18 cellular contexts compared by ENCODE assay signal in genomic region chr2:239758325-239758877, GRCh38.
DNase-seq lines count a peak whose midpoint lies in the region; ATAC-seq, FAIRE-seq and TF ChIP-seq lines count a peak whose summit lies in the region.
"Had no signal": no experiment of that assay in that cellular context is flagged by ENCODE, and none has a peak within 500 bp of the region (broad histone marks: within the 10 kb centered on the region; RNA-seq: fewer than 3 reads in every experiment).

No MANE protein-coding gene starts in this region.

- H3K4me1 ChIP-seq in A549, result peaks cover 22% of the 10 kb centered on the region
- no peaks in the 10 kb centered on the region for H3K4me1 ChIP-seq in HepG2 (ENCODE audit: insufficient read depth, low read length)

- H3K4me3 ChIP-seq in A549 (peak overlapping the region; percentile 17; the same call in 2 of the 3 replicates), brain microvascular endothelial cell (ENCODE audit: low read depth, low read length) (no peak overlapping the region), HepG2 (replicated peaks in 1 of 3; ENCODE audit: insufficient read depth in 1 of 3, low read depth in 2 of 3, low read length in 3 of 3) (no peak overlapping the region)
- H3K4me3 ChIP-seq: coronary artery, suprapubic skin had no signal

- no peaks in the 10 kb centered on the region for H3K36me3 Mint-ChIP-seq in activated CD4-positive, alpha-beta memory T cell treated with anti-CD3 and anti-CD28 coated beads for 36 hours
- H3K36me3 Mint-ChIP-seq: activated naive CD8-positive, alpha-beta T cell treated with anti-CD3 and anti-CD28 coated beads, Interleukin-2, amount 10 ng/mL, durations not matched to agents 7 days and 5 days; memory B cell had no signal

- TF ChIP-seq EP300 in A549 (IDR thresholded peaks at IDR 0.05), result peak; percentile 44 to 62; a peak in 2 of 5 replicates
- TF ChIP-seq EP300 in HepG2 (IDR thresholded peaks at IDR 0.05; ENCODE audit: low read depth in 2 of 2, low read length in 2 of 2), result no peak
- TF ChIP-seq EP300 in HepG2 (CRISPR knock-in tag; IDR thresholded peaks at IDR 0.05; ENCODE audit: borderline replicate concordance), result no peak

- intact Hi-C loops in HepG2 (cut with micrococcal nuclease; ENCODE audit: unreplicated experiment), result no loop called here
- intact Hi-C loops in activated CD4-positive, alpha-beta memory T cell treated with anti-CD3 and anti-CD28 coated beads for 36 hours (cut with micrococcal nuclease), result no loop called here

- H2AFZ ChIP-seq in HepG2 (ENCODE audit: low read length), result no peak overlapping the region

- H3K4me2 ChIP-seq in A549 (peak overlapping the region; percentile 81), HepG2 (ENCODE audit: low read depth, low read length) (no peak overlapping the region)

- H3K27ac Mint-ChIP-seq in activated CD4-positive, alpha-beta memory T cell treated with anti-CD3 and anti-CD28 coated beads for 36 hours, result no peak overlapping the region
- H3K27ac Mint-ChIP-seq: activated naive CD8-positive, alpha-beta T cell treated with anti-CD3 and anti-CD28 coated beads, Interleukin-2, amount 10 ng/mL, durations not matched to agents 7 days and 5 days; memory B cell; T-helper 17 cell had no signal

- FAIRE-seq in A549 (lab: Jason Lieb, UNC) (no peak), HTR-8/SVneo (lab: Jason Lieb, UNC) (no peak), HepG2 (lab: Jason Lieb, UNC) (no peak)

- WGBS in A549 (ENCODE audit: missing lambda C conversion rate), result 3% methylated on average over 16 of the region's 16 CpGs
- WGBS in HepG2 (ENCODE audit: low lambda C conversion rate), result 23% methylated on average over 16 of the region's 16 CpGs

- H3K27ac ChIP-seq in A549 (peak overlapping the region; percentile 72 to 78), brain microvascular endothelial cell (no peak overlapping the region), HepG2 (ENCODE audit: extremely low read length, insufficient read depth, low read length) (no peak overlapping the region)
- H3K27ac ChIP-seq: suprapubic skin had no signal

- TF ChIP-seq CTCF in A549 (IDR thresholded peaks at IDR 0.05) (no peak), brain microvascular endothelial cell (IDR thresholded peaks at IDR 0.05; ENCODE audit: low read depth, low read length, missing control alignments) (no peak), HepG2 (CRISPR knock-in tag; IDR thresholded peaks at IDR 0.05) (no peak)

- H3K27me3 Mint-ChIP-seq in activated CD4-positive, alpha-beta memory T cell treated with anti-CD3 and anti-CD28 coated beads for 36 hours, result no peaks in the 10 kb centered on the region
- H3K27me3 Mint-ChIP-seq: T-helper 17 cell had no signal

- H3K9ac ChIP-seq in HepG2 (ENCODE audit: insufficient read depth, low read depth, low read length), result no peak overlapping the region

- H3K79me2 ChIP-seq in HepG2 (ENCODE audit: insufficient read depth, low read length), result no peaks in the 10 kb centered on the region

- TF ChIP-seq RAD21 in A549 (conservative IDR thresholded peaks at IDR 0.05 in 1 of 2, IDR thresholded peaks at IDR 0.05 in 1 of 2) (peak in 1 of 2 experiments; percentile 24; a peak in 2 of 5 replicates), HepG2 (CRISPR knock-in tag; IDR thresholded peaks at IDR 0.05) (no peak)

- no peaks in the 10 kb centered on the region for H4K20me1 ChIP-seq in HepG2 (ENCODE audit: insufficient read depth, low read length)

- CTCF ChIA-PET in A549 (lab: Yijun Ruan, JAX), result interaction anchor here (1.0 kb wide), 1 partner anchor 233 kb away, joined by 3 read pairs; no protein-coding TSS in a partner anchor
- CTCF ChIA-PET in HepG2 (lab: Yijun Ruan, JAX; ENCODE audit: low intra/inter-chr PET ratio, low total read pairs), result no interaction called here
- CTCF ChIA-PET in activated CD4-positive, alpha-beta memory T cell treated with anti-CD3 and anti-CD28 coated beads for 36 hours (lab: Charles Lee), result no interaction called here

- no peak for TF ChIP-seq POLR2A in A549 (IDR thresholded peaks at IDR 0.05; ENCODE audit: low read length)
- TF ChIP-seq POLR2A in HepG2 (IDR thresholded peaks at IDR 0.05; ENCODE audit: insufficient read depth in 1 of 2, low read depth in 2 of 2, low read length in 2 of 2), result no peak

- peaks cover 5% of the 10 kb centered on the region for H3K9me3 Mint-ChIP-seq in activated CD4-positive, alpha-beta memory T cell treated with anti-CD3 and anti-CD28 coated beads for 36 hours
- H3K9me3 Mint-ChIP-seq: activated naive CD8-positive, alpha-beta T cell treated with anti-CD3 and anti-CD28 coated beads, Interleukin-2, amount 10 ng/mL, durations not matched to agents 7 days and 5 days had no signal

- in situ Hi-C loops in brain microvascular endothelial cell (cut with HindIII; ENCODE audit: low pct_ligation_motif_present, low sequenced_read_pairs), result no loop called here
- in situ Hi-C loops in HepG2 (cut with HindIII; ENCODE audit: extremely low pct_ligation_motif_present, low pct_unique_long_range_greater_than_20kb), result no loop called here

- H3K27me3 ChIP-seq in brain microvascular endothelial cell (replicated peaks) (no peaks in the 10 kb centered on the region), HepG2 (ENCODE audit: control insufficient read depth in 1 of 2, insufficient read depth in 2 of 2, low read length in 2 of 2) (peaks cover 12 to 68% of the 10 kb centered on the region in 2 experiments; a peak in 4 of 5 replicates)

- no peak overlapping the region for H3K4me3 Mint-ChIP-seq in activated CD4-positive, alpha-beta memory T cell treated with anti-CD3 and anti-CD28 coated beads for 36 hours
- H3K4me3 Mint-ChIP-seq: activated naive CD8-positive, alpha-beta T cell treated with anti-CD3 and anti-CD28 coated beads, Interleukin-2, amount 10 ng/mL, durations not matched to agents 7 days and 5 days; memory B cell had no signal

- H3K36me3 ChIP-seq in brain microvascular endothelial cell (replicated peaks), result no peaks in the 10 kb centered on the region
- no peaks in the 10 kb centered on the region for H3K36me3 ChIP-seq in HepG2 (replicated peaks in 1 of 2; ENCODE audit: control insufficient read depth in 1 of 2, insufficient read depth in 2 of 2, low read length in 2 of 2)
- H3K36me3 ChIP-seq: suprapubic skin had no signal

- ATAC-seq in A549 (peak; percentile 83 to 88), HepG2 (peak; percentile 29; the same call in 2 of the 3 replicates), HG02798 (IDR thresholded peaks at IDR 0.05; ENCODE audit: poor library complexity, unreplicated experiment) (no peak), HG02571 (IDR thresholded peaks at IDR 0.05; ENCODE audit: unreplicated experiment) (no peak)
- ATAC-seq: T-helper 17 cell had no signal

- H3K9me3 ChIP-seq in A549 (peaks cover 23% of the 10 kb centered on the region), HepG2 (ENCODE audit: low read length) (0 out of 2 replicates have a peak, but pooled peaks cover 6% of the 10 kb centered on the region)

- no TSS peak for BruUV-seq in HepG2 (replicated peaks; lab: Mats Ljungman, UMichigan)

- DNase-seq in A549 (ENCODE audit: low read depth in 1 of 2, low spot score in 1 of 2) (peak; percentile 72 to 84), HTR-8/SVneo (ENCODE audit: insufficient read length, low spot score) (peak; percentile 61), brain microvascular endothelial cell (peak; percentile 42), HepG2 (ENCODE audit: low spot score) (no peak), RKO (ENCODE audit: low spot score) (no peak)
- DNase-seq in activated CD4-positive, alpha-beta memory T cell treated with anti-CD3 and anti-CD28 coated beads for 36 hours, result no peak
- DNase-seq: activated CD4-positive, alpha-beta T cell treated with anti-CD3 and anti-CD28 coated beads for 4 hours; activated naive CD8-positive, alpha-beta T cell treated with anti-CD3 and anti-CD28 coated beads, Interleukin-2, amount 10 ng/mL, durations not matched to agents 7 days and 5 days; activated T-cell treated with anti-CD3 and anti-CD28 coated beads, Interleukin-2, amount 50 U/mL, for 1 hour; NCI-H1048; OCI-M1; stimulated activated CD4-positive, alpha-beta T cell treated with anti-CD3 and anti-CD28 coated beads, Interleukin-12 subunit alpha, Interleukin-12 subunit beta, amount 100 ng/mL, for 4 hours; T-helper 17 cell had no signal

- peaks cover 5% of the 10 kb centered on the region for H3K4me1 Mint-ChIP-seq in activated CD4-positive, alpha-beta memory T cell treated with anti-CD3 and anti-CD28 coated beads for 36 hours (ENCODE audit: low read depth)

- POLR2A ChIA-PET in A549 (lab: Yijun Ruan, JAX), result no interaction called here
- POLR2A ChIA-PET in HepG2 (lab: Yijun Ruan, JAX), result no interaction called here
- POLR2A ChIA-PET in activated CD4-positive, alpha-beta memory T cell treated with anti-CD3 and anti-CD28 coated beads for 36 hours (lab: Charles Lee), result no interaction called here

TF ChIP-seq in HepG2, 621 proteins besides CTCF, POLR2A, EP300 and RAD21:
- TF ChIP-seq MAFK (conservative IDR thresholded peaks at IDR 0.05 in 1 of 2, IDR thresholded peaks at IDR 0.05 in 1 of 2; ENCODE audit: low read length in 2 of 2) (peak in 1 of 2 experiments; percentile 34; a peak in 2 of 4 replicates), ZNF24 (IDR thresholded peaks at IDR 0.05) (no peak), SETDB1 (CRISPR knock-in tag; IDR thresholded peaks at IDR 0.05; ENCODE audit: borderline replicate concordance) (no peak), ZMYM2 (CRISPR knock-in tag; IDR thresholded peaks at IDR 0.05) (no peak), MAFF (IDR thresholded peaks at IDR 0.05; ENCODE audit: low read depth, low read length) (peak; percentile 40; the same call in 1 of the 2 replicates), NFE2L2 (IDR thresholded peaks at IDR 0.05; ENCODE audit: low read length) (peak; percentile 81), ZNF549 (CRISPR knock-in tag; IDR thresholded peaks at IDR 0.05) (no peak)
- TF ChIP-seq, protein P1, sequence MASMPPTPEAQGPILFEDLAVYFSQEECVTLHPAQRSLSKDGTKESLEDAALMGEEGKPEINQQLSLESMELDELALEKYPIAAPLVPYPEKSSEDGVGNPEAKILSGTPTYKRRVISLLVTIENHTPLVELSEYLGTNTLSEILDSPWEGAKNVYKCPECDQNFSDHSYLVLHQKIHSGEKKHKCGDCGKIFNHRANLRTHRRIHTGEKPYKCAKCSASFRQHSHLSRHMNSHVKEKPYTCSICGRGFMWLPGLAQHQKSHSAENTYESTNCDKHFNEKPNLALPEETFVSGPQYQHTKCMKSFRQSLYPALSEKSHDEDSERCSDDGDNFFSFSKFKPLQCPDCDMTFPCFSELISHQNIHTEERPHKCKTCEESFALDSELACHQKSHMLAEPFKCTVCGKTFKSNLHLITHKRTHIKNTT (CRISPR knock-in tag; IDR thresholded peaks at IDR 0.05), result no peak

Comparison
In these comparisons a context has a peak if more than half of its experiments do, and no peak if none do; other contexts are left out.
1. ATAC-seq: peak in A549 (2 of 2) and HepG2 (single experiment); none in HG02798 (single experiment) and HG02571 (single experiment).
2. DNase-seq: peak in A549 (2 of 2), HTR-8/SVneo (single experiment) and brain microvascular endothelial cell (single experiment); none in HepG2 (single experiment), activated CD4-positive, alpha-beta memory T cell treated with anti-CD3 and anti-CD28 coated beads for 36 hours (single experiment) and RKO (single experiment).
3. H3K27ac ChIP-seq: peak in A549 (2 of 2); none in brain microvascular endothelial cell (single experiment) and HepG2 (single experiment).
4. Of the 38 proteins assayed by ChIP-seq in both HepG2 and A549: peak only in HepG2: none; only in A549: BHLHE40, EP300, FOSL2, JUNB, MAX and SMC3; in both: NFE2L2; in neither: 28; mixed calls (peak in some experiments, not most) for 3.